In the genomic region with DNA sequence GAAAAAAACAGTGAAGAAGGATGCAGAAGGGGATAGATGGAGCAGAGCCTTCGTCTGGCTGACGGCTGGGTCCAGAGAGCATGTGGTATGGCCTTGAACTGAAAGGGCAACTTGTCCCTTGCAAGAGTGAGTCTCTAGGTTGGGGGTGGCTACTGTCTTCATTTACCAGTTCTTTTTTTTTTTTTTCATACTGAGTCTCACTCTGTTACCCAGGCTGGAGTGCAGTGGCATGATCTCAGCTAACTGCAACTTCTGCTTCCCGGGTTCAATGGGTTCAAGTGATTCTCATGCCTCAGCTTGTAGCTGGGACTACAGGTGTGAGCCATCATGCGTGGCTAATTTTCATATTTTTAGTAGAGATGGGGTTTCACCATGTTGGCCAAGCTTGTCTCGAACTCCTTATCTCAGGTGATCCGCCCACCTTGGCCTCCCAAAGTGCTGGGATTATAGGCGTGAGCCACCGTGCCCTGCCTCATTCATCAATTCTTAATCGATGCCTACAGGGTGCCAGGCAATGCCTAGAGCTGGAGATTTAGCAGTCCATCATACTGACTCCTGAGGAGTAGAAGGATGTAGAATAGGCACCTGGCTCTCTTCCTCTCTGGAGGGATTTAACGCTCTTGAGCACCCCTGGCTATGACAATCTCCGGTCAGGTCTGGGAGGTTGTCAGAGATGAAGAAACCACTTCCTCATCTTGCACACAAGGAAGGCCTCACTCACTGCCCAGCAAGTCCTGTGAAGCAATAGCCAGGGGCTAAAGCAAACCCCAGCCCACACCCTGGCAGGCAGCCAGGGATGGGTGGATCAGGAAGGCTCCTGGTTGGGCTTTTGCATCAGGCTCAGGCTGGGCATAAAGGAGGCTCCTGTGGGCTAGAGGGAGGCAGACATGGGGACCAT, we compare ENCODE assay signal across 10 cellular contexts. TPM values are rescaled to one million over a fixed set of nuclear protein-coding genes. Genes with fewer than 3 reads are reported as not detected.
A peak's percentile ranks its signal among the peaks of the same experiment; 100 is the strongest.
DNase-seq lines count a peak whose midpoint lies in the region; ATAC-seq and TF ChIP-seq lines count a peak whose summit lies in the region.
"Had no signal": no experiment of that assay in that cellular context is flagged by ENCODE, and none has a peak within 500 bp of the region (broad histone marks: within the 10 kb centered on the region; RNA-seq: fewer than 3 reads in every experiment).

A gene with protein sequence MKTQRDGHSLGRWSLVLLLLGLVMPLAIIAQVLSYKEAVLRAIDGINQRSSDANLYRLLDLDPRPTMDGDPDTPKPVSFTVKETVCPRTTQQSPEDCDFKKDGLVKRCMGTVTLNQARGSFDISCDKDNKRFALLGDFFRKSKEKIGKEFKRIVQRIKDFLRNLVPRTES (plus strand): TSS at position 880 of the 898 bp plus-strand sequence. CDS start 17 bp downstream, at position 897.

- H3K27ac ChIP-seq in SJCRH30 = no peak within 1 kb of the TSS; the same call in 1 of the 2 replicates
- no peak within 1 kb of the TSS for H3K27ac ChIP-seq in substantia nigra (ENCODE audit: low read depth, low read length, poor library complexity, severe bottlenecking)
- no peak within 1 kb of the TSS for H3K27ac ChIP-seq in CD8-positive, alpha-beta T cell (ENCODE audit: low read depth, low read length)

- CTCF ChIA-PET in CD8-positive, alpha-beta T cell (lab: Charles Lee) = interaction anchor here (0.8 to 1.3 kb wide), 2 partner anchors 134 to 178 kb away, joined by 3 to 5 read pairs; no protein-coding TSS in a partner anchor

- no peaks in the 10 kb centered on the region for H3K36me3 Mint-ChIP-seq in CD8-positive, alpha-beta T cell

- peak; percentile 61 for ATAC-seq in HG03095 (IDR thresholded peaks at IDR 0.05; ENCODE audit: unreplicated experiment)
- no peak for ATAC-seq in CD8-positive, alpha-beta T cell

- POLR2A ChIA-PET in CD8-positive, alpha-beta T cell (lab: Charles Lee) = no interaction called here

- H3K36me3 ChIP-seq in SJCRH30 = no peaks in the 10 kb centered on the region
- H3K36me3 ChIP-seq in CD8-positive, alpha-beta T cell (ENCODE audit: insufficient read depth, low read length) = no peaks in the 10 kb centered on the region

- intact Hi-C loops in cardiac septum (cut with DNase I) = no loop called here
- intact Hi-C loops in CD8-positive, alpha-beta T cell (cut with DNase I, micrococcal nuclease) = no loop called here

- DNase-seq in NCI-H2029 (lab: John Stamatoyannopoulos, UW) (peak; percentile 15), NCI-H2029 treated with DMSO at 0.1 percent for 48 hours (lab: John Stamatoyannopoulos, UW) (no peak), SJCRH30 (peak; percentile 58 to 78), cardiac septum (ENCODE audit: low spot score) (peak; percentile 92), substantia nigra (lab: John Stamatoyannopoulos, UW) (peak in 35 of 49 donors; percentile 1 to 78 (median 24))
- DNase-seq in activated CD4-positive, CD25-positive, alpha-beta regulatory T cell treated with anti-CD3 and anti-CD28 coated beads, Interleukin-2, amount 50 U/mL, for 72 hours = no peak
- DNase-seq in CD8-positive, alpha-beta T cell = no peak

- no peak within 1 kb of the TSS for H3K4me3 Mint-ChIP-seq in CD8-positive, alpha-beta T cell

- no peak within 1 kb of the TSS for H3K27ac Mint-ChIP-seq in CD8-positive, alpha-beta T cell

- TF ChIP-seq CTCF in CD8-positive, alpha-beta T cell (IDR thresholded peaks at IDR 0.05) = no peak

- H3K4me1 Mint-ChIP-seq in CD8-positive, alpha-beta T cell (ENCODE audit: low read depth) = peaks cover 12% of the 10 kb centered on the region

- H3K27me3 Mint-ChIP-seq in CD8-positive, alpha-beta T cell (ENCODE audit: low read depth) = no peaks in the 10 kb centered on the region

- H3K27me3 ChIP-seq in SJCRH30 = no peaks in the 10 kb centered on the region
- H3K27me3 ChIP-seq in CD8-positive, alpha-beta T cell (ENCODE audit: insufficient read depth, low read length) = no peaks in the 10 kb centered on the region

- no peak within 1 kb of the TSS for H3K4me3 ChIP-seq in SJCRH30
- H3K4me3 ChIP-seq in CD8-positive, alpha-beta T cell (ENCODE audit: low read depth, low read length) = no peak within 1 kb of the TSS

- peaks cover 7% of the 10 kb centered on the region; the same call in 1 of the 2 replicates for H3K4me1 ChIP-seq in SJCRH30
- peaks cover 10% of the 10 kb centered on the region for H3K4me1 ChIP-seq in CD8-positive, alpha-beta T cell (ENCODE audit: insufficient read depth, low read length)

- no peaks in the 10 kb centered on the region for H3K9me3 ChIP-seq in SJCRH30 (replicated peaks)
- H3K9me3 ChIP-seq in CD8-positive, alpha-beta T cell (ENCODE audit: low read length) = no peaks in the 10 kb centered on the region

- H3K9me3 Mint-ChIP-seq in CD8-positive, alpha-beta T cell = no peaks in the 10 kb centered on the region

RNA-seq across cellular contexts. Expression of the gene that starts here (rescaled TPM):
- 0.45 and 0.48 TPM in 2 replicates for total RNA-seq in SJCRH30 (2014; rRNA removed; shearing (Covaris generic))
- 0.67 TPM for total RNA-seq in cardiac septum
- total RNA-seq in CD8-positive, alpha-beta T cell = not detected
- total RNA-seq: lung microvascular endothelial cell; T-helper 2 cell treated with Interferon-gamma antibody and Interleukin-4, amounts not matched to agents 100 ng/mL and 5 ng/mL, for 36 hours had no signal

Comparison
In these comparisons a context has a peak if more than half of its experiments do, and no peak if none do; other contexts are left out.
1. DNase-seq: peak in NCI-H2029 (single experiment) and substantia nigra (35 of 49); none in NCI-H2029 treated with DMSO at 0.1 percent for 48 hours (single experiment), activated CD4-positive, CD25-positive, alpha-beta regulatory T cell treated with anti-CD3 and anti-CD28 coated beads, Interleukin-2, amount 50 U/mL, for 72 hours (single experiment) and CD8-positive, alpha-beta T cell (0 of 7).
2. Peak in DNase-seq in SJCRH30; RNA of the gene not detected or under 1 TPM.
3. Peak in DNase-seq in cardiac septum; RNA of the gene not detected or under 1 TPM.